In the genomic region with DNA sequence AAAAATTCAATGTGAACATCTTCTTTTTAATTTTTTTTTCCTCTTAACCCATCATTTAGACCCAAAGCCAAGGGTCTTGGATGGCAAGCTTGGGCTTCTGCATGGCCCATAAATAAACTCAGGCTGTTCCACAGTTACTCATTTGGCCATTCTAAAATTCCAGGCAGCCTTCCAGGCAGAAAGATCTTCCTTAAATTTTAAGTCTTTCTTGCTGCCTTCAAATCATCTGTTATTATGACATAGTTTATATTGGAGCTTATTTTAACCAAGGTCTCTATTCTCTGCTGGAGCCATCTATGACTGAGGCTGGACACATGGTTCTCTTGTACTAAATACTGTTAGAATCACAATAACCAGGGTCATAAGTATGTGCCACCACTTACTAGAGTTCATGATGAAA, we compare ENCODE assay signal across 16 cellular contexts.
"Had no signal": no experiment of that assay in that cellular context is flagged by ENCODE, and none has a peak within 500 bp of the region (broad histone marks: within the 10 kb centered on the region; RNA-seq: fewer than 3 reads in every experiment).

No MANE protein-coding gene starts in this region.

- H3K4me2 ChIP-seq: neural progenitor cell had no signal

- DNase-seq: activated CD8-positive, alpha-beta memory T cell treated with anti-CD3 and anti-CD28 coated beads, Interleukin-2, amount 50 U/mL, for 4 hours; activated T-cell treated with anti-CD3 and anti-CD28 coated beads, Interleukin-2, amount 50 U/mL, for 24 hours; adrenal gland; esophagus squamous epithelium; hypothalamus; lower lobe of right lung; naive thymus-derived CD4-positive, alpha-beta T cell; posterior cingulate gyrus; stimulated activated CD4-positive, alpha-beta T cell treated with anti-CD3 and anti-CD28 coated beads, Interleukin-4, amount 100 ng/mL, for 24 hours; stimulated activated naive CD4-positive, alpha-beta T cell treated with Interleukin-2 at 50 U/mL for 16 hours; T1000; upper lobe of left lung had no signal

- H2AFZ ChIP-seq: neural progenitor cell had no signal

- ATAC-seq: activated T-helper 17 cell treated with anti-CD3 and anti-CD28 coated beads, Interleukin-2, amount 50 U/mL, for 72 hours; lower lobe of right lung; naive thymus-derived CD4-positive, alpha-beta T cell; WTC11 had no signal

- H3K27me3 ChIP-seq: adrenal gland, esophagus squamous epithelium, neural progenitor cell, upper lobe of left lung had no signal

- H3K36me3 ChIP-seq: adrenal gland, esophagus squamous epithelium, lower lobe of right lung, neural progenitor cell, thoracic aorta, upper lobe of left lung had no signal

- H3K4me3 ChIP-seq: adrenal gland, esophagus squamous epithelium, lower lobe of right lung, neural progenitor cell, thoracic aorta, upper lobe of left lung had no signal

- H3K9ac ChIP-seq: neural progenitor cell had no signal

- H3K4me1 ChIP-seq: adrenal gland, lower lobe of right lung, upper lobe of left lung had no signal

- H3K9me3 ChIP-seq: adrenal gland, esophagus squamous epithelium, lower lobe of right lung, thoracic aorta, upper lobe of left lung had no signal

- H3K27ac ChIP-seq: adrenal gland, lower lobe of right lung, neural progenitor cell, thoracic aorta, upper lobe of left lung had no signal
